Comparison of ENCODE assay signal across 8 cellular contexts in genomic region chrX:71095555-71095970, GRCh38. TPM values are rescaled to one million over a fixed set of nuclear protein-coding genes. Genes with fewer than 3 reads are reported as not detected.
DNase-seq lines count a peak whose midpoint lies in the region; ATAC-seq, FAIRE-seq and TF ChIP-seq lines count a peak whose summit lies in the region.

Gene FOXO4, plus strand, starts transcription at chrX:71095851. Its CDS starts 678 bp downstream, at chrX:71096529.

- peak; percentile 61 for ATAC-seq in GM18870 (IDR thresholded peaks at IDR 0.05; ENCODE audit: unreplicated experiment)
- ATAC-seq in HG03139 (IDR thresholded peaks at IDR 0.05; ENCODE audit: unreplicated experiment) = peak; percentile 91

- H3K4me3 ChIP-seq in A673 (ENCODE audit: low read depth, low read length, poor library complexity, severe bottlenecking) (peak within 1 kb of the TSS; percentile 51), WI38 (ENCODE audit: low read depth, low read length) (peak within 1 kb of the TSS; percentile 66), bronchial epithelial cell (ENCODE audit: low read depth, low read length) (peak within 1 kb of the TSS; percentile 55)

- intact Hi-C loops in A673 (cut with micrococcal nuclease; ENCODE audit: unreplicated experiment) = loop anchor here (5.0 kb wide), 1 partner anchor 82 kb away; no protein-coding TSS in a partner anchor

- H3K27me3 ChIP-seq in A673 (replicated peaks; ENCODE audit: insufficient read depth, low read depth, low read length, poor library complexity) = no peaks in the 10 kb centered on the region
- no peaks in the 10 kb centered on the region for H3K27me3 ChIP-seq in bronchial epithelial cell (ENCODE audit: control insufficient read depth, insufficient read depth, low read length)

- H3K36me3 ChIP-seq in A673 (ENCODE audit: insufficient read depth, low read length, poor library complexity, severe bottlenecking) = no peaks in the 10 kb centered on the region
- no peaks in the 10 kb centered on the region for H3K36me3 ChIP-seq in bronchial epithelial cell (ENCODE audit: control insufficient read depth, insufficient read depth, low read length)

- no TSS peak for BruUV-seq in A673 (replicated peaks; lab: Mats Ljungman, UMichigan)

- H3K9me3 ChIP-seq in A673 (ENCODE audit: low read depth, low read length, poor library complexity, severe bottlenecking) = no peaks in the 10 kb centered on the region

- TF ChIP-seq CTCF in A673 (conservative IDR thresholded peaks at IDR 0.05; ENCODE audit: low read depth, low read length) (no peak), WI38 (IDR thresholded peaks at IDR 0.05; ENCODE audit: low read depth, low read length) (no peak), bronchial epithelial cell (IDR thresholded peaks at IDR 0.05; ENCODE audit: insufficient read depth, low read length, severe bottlenecking) (no peak)

- FAIRE-seq in bronchial epithelial cell (lab: Jason Lieb, UNC) = no peak

- H3K27ac ChIP-seq in A673 (ENCODE audit: low read depth, low read length, poor library complexity, severe bottlenecking) = no peak within 1 kb of the TSS

- DNase-seq in A673 (ENCODE audit: low spot score) (peak; percentile 88), NCI-H2227 (lab: John Stamatoyannopoulos, UW; ENCODE audit: unreplicated experiment) (peak; percentile 94), bronchial epithelial cell (ENCODE audit: low read depth) (peak; percentile 73), iris pigment epithelial cell (ENCODE audit: low read depth) (peak; percentile 84)
- DNase-seq in stimulated activated CD4-positive, alpha-beta T cell treated with anti-CD3 and anti-CD28 coated beads, Interleukin-12 subunit alpha, Interleukin-12 subunit beta, amount 100 ng/mL, for 24 hours (ENCODE audit: low read depth in 2 of 2) = peak; percentile 64 to 79

- H3K4me1 ChIP-seq in A673 (ENCODE audit: insufficient read depth, low read length, poor library complexity, severe bottlenecking) = no peaks in the 10 kb centered on the region

- CTCF ChIA-PET in A673 (lab: Charles Lee) = no interaction called here

- POLR2A ChIA-PET in A673 (lab: Charles Lee; ENCODE audit: low non-redundant PET) = no interaction called here

RNA-seq across cellular contexts. Expression of gene FOXO4, which starts in this region (rescaled TPM):
- total RNA-seq in A673 (2021) = 7.0 and 10.8 TPM in 2 replicates
- total RNA-seq in bronchial epithelial cell = 3.2 and 6.8 TPM in 2 replicates
